1 cellular context compared by ENCODE assay signal in the genomic region with DNA sequence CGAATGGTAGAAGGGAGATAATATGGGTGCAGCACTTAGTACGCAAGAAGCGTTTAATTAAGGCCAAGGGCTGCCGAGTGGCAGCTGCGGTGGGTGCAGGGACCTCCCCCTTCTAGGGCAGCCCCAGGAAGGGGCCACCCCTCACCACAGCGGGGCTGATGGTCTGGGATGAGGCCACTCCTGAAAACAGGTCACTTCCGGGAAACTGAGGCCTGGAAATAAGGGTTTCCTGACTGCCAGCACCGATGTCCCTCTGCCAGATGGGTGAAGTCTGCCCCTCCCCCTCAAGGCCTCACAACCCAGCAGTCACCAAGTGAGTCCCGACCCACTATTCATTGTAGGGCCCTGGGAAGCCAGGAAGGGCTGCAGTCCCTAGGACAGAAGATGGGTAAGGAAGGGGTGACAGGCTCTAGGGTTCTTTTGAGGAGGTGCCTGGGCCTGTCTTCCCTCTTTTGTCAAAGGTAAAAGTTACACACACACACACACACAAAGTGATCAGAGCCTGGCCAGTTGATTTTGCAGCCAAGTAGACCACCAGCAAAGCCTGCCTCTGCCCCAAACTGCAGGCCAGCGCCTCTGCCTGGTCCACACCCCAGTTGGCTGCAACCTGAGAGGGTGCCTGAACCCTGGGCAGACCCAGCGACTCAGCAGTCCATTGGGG.
A peak's percentile ranks its signal among the peaks of the same experiment; 100 is the strongest.
TF ChIP-seq lines count a peak whose summit lies in the region.

No MANE protein-coding gene starts in this region.

TF ChIP-seq in HepG2, 621 proteins besides CTCF, POLR2A, EP300 and RAD21 (continued from another document):
- TF ChIP-seq ZNF878 (CRISPR knock-in tag; IDR thresholded peaks at IDR 0.05) (no peak), ZNF713 (CRISPR knock-in tag; IDR thresholded peaks at IDR 0.05) (no peak), ZNF607 (CRISPR knock-in tag; IDR thresholded peaks at IDR 0.05; ENCODE audit: borderline replicate concordance) (no peak), ZNF510 (CRISPR knock-in tag; IDR thresholded peaks at IDR 0.05; ENCODE audit: low read depth) (no peak), NR3C1 (CRISPR knock-in tag; IDR thresholded peaks at IDR 0.05) (no peak), ZNF558 (CRISPR knock-in tag; IDR thresholded peaks at IDR 0.05; ENCODE audit: borderline replicate concordance) (no peak; the same call in 1 of the 2 replicates), ATF7 (IDR thresholded peaks at IDR 0.05) (no peak), ATF7 (CRISPR knock-in tag; IDR thresholded peaks at IDR 0.05) (peak; percentile 65; the same call in 1 of the 2 replicates), ZNF468 (CRISPR knock-in tag; IDR thresholded peaks at IDR 0.05) (no peak), JDP2 (CRISPR knock-in tag; IDR thresholded peaks at IDR 0.05; ENCODE audit: borderline replicate concordance) (no peak), MYC (CRISPR knock-in tag; IDR thresholded peaks at IDR 0.05; ENCODE audit: borderline replicate concordance) (no peak), RELA (CRISPR knock-in tag; IDR thresholded peaks at IDR 0.05) (no peak), RXRA (CRISPR knock-in tag; IDR thresholded peaks at IDR 0.05) (peak; percentile 12), ZNF235 (CRISPR knock-in tag; IDR thresholded peaks at IDR 0.05; ENCODE audit: borderline replicate concordance) (no peak), ZNF317 (CRISPR knock-in tag; IDR thresholded peaks at IDR 0.05) (no peak), HMG20A (CRISPR knock-in tag; IDR thresholded peaks at IDR 0.05; ENCODE audit: borderline replicate concordance) (no peak), KMT2A (CRISPR knock-in tag; IDR thresholded peaks at IDR 0.05) (no peak; the same call in 1 of the 2 replicates), ZNF703 (CRISPR knock-in tag; IDR thresholded peaks at IDR 0.05; ENCODE audit: borderline replicate concordance) (no peak)
- TF ChIP-seq, protein P1, sequence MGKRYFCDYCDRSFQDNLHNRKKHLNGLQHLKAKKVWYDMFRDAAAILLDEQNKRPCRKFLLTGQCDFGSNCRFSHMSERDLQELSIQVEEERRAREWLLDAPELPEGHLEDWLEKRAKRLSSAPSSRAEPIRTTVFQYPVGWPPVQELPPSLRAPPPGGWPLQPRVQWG (CRISPR knock-in tag; IDR thresholded peaks at IDR 0.05; ENCODE audit: borderline replicate concordance, low read depth) = no peak
- TF ChIP-seq, protein P2, sequence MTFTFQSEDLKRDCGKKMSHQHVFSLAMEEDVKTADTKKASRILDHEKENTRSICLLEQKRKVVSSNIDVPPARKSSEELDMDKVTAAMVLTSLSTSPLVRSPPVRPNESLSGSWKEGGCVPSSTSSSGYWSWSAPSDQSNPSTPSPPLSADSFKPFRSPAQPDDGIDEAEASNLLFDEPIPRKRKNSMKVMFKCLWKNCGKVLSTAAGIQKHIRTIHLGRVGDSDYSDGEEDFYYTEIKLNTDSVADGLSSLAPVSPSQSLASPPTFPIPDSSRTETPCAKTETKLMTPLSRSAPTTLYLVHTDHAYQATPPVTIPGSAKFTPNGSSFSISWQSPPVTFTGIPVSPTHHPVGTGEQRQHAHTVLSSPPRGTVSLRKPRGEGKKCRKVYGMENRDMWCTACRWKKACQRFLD (CRISPR knock-in tag; IDR thresholded peaks at IDR 0.05; ENCODE audit: borderline replicate concordance) = no peak
- TF ChIP-seq, protein P3, sequence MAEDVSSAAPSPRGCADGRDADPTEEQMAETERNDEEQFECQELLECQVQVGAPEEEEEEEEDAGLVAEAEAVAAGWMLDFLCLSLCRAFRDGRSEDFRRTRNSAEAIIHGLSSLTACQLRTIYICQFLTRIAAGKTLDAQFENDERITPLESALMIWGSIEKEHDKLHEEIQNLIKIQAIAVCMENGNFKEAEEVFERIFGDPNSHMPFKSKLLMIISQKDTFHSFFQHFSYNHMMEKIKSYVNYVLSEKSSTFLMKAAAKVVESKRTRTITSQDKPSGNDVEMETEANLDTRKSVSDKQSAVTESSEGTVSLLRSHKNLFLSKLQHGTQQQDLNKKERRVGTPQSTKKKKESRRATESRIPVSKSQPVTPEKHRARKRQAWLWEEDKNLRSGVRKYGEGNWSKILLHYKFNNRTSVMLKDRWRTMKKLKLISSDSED (CRISPR knock-in tag; IDR thresholded peaks at IDR 0.05) = no peak
- TF ChIP-seq, protein P4, sequence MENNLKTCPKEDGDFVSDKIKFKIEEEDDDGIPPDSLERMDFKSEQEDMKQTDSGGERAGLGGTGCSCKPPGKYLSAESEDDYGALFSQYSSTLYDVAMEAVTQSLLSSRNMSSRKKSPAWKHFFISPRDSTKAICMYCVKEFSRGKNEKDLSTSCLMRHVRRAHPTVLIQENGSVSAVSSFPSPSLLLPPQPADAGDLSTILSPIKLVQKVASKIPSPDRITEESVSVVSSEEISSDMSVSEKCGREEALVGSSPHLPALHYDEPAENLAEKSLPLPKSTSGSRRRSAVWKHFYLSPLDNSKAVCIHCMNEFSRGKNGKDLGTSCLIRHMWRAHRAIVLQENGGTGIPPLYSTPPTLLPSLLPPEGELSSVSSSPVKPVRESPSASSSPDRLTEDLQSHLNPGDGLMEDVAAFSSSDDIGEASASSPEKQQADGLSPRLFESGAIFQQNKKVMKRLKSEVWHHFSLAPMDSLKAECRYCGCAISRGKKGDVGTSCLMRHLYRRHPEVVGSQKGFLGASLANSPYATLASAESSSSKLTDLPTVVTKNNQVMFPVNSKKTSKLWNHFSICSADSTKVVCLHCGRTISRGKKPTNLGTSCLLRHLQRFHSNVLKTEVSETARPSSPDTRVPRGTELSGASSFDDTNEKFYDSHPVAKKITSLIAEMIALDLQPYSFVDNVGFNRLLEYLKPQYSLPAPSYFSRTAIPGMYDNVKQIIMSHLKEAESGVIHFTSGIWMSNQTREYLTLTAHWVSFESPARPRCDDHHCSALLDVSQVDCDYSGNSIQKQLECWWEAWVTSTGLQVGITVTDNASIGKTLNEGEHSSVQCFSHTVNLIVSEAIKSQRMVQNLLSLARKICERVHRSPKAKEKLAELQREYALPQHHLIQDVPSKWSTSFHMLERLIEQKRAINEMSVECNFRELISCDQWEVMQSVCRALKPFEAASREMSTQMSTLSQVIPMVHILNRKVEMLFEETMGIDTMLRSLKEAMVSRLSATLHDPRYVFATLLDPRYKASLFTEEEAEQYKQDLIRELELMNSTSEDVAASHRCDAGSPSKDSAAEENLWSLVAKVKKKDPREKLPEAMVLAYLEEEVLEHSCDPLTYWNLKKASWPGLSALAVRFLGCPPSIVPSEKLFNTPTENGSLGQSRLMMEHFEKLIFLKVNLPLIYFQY (CRISPR knock-in tag; IDR thresholded peaks at IDR 0.05; ENCODE audit: borderline replicate concordance) = no peak
- TF ChIP-seq, protein P5, sequence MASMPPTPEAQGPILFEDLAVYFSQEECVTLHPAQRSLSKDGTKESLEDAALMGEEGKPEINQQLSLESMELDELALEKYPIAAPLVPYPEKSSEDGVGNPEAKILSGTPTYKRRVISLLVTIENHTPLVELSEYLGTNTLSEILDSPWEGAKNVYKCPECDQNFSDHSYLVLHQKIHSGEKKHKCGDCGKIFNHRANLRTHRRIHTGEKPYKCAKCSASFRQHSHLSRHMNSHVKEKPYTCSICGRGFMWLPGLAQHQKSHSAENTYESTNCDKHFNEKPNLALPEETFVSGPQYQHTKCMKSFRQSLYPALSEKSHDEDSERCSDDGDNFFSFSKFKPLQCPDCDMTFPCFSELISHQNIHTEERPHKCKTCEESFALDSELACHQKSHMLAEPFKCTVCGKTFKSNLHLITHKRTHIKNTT (CRISPR knock-in tag; IDR thresholded peaks at IDR 0.05) = no peak
- TF ChIP-seq, protein P6, sequence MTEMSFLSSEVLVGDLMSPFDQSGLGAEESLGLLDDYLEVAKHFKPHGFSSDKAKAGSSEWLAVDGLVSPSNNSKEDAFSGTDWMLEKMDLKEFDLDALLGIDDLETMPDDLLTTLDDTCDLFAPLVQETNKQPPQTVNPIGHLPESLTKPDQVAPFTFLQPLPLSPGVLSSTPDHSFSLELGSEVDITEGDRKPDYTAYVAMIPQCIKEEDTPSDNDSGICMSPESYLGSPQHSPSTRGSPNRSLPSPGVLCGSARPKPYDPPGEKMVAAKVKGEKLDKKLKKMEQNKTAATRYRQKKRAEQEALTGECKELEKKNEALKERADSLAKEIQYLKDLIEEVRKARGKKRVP (CRISPR knock-in tag; IDR thresholded peaks at IDR 0.05) = no peak
- TF ChIP-seq, protein P7, sequence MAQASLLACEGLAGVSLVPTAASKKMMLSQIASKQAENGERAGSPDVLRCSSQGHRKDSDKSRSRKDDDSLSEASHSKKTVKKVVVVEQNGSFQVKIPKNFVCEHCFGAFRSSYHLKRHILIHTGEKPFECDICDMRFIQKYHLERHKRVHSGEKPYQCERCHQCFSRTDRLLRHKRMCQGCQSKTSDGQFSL (CRISPR knock-in tag; IDR thresholded peaks at IDR 0.05) = 0 out of 2 replicates have a peak, but pooled peaks have one; percentile 4
- TF ChIP-seq, protein P8, sequence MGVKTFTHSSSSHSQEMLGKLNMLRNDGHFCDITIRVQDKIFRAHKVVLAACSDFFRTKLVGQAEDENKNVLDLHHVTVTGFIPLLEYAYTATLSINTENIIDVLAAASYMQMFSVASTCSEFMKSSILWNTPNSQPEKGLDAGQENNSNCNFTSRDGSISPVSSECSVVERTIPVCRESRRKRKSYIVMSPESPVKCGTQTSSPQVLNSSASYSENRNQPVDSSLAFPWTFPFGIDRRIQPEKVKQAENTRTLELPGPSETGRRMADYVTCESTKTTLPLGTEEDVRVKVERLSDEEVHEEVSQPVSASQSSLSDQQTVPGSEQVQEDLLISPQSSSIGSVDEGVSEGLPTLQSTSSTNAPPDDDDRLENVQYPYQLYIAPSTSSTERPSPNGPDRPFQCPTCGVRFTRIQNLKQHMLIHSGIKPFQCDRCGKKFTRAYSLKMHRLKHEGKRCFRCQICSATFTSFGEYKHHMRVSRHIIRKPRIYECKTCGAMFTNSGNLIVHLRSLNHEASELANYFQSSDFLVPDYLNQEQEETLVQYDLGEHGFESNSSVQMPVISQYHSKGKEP (CRISPR knock-in tag; IDR thresholded peaks at IDR 0.05) = no peak
- TF ChIP-seq, protein P9, sequence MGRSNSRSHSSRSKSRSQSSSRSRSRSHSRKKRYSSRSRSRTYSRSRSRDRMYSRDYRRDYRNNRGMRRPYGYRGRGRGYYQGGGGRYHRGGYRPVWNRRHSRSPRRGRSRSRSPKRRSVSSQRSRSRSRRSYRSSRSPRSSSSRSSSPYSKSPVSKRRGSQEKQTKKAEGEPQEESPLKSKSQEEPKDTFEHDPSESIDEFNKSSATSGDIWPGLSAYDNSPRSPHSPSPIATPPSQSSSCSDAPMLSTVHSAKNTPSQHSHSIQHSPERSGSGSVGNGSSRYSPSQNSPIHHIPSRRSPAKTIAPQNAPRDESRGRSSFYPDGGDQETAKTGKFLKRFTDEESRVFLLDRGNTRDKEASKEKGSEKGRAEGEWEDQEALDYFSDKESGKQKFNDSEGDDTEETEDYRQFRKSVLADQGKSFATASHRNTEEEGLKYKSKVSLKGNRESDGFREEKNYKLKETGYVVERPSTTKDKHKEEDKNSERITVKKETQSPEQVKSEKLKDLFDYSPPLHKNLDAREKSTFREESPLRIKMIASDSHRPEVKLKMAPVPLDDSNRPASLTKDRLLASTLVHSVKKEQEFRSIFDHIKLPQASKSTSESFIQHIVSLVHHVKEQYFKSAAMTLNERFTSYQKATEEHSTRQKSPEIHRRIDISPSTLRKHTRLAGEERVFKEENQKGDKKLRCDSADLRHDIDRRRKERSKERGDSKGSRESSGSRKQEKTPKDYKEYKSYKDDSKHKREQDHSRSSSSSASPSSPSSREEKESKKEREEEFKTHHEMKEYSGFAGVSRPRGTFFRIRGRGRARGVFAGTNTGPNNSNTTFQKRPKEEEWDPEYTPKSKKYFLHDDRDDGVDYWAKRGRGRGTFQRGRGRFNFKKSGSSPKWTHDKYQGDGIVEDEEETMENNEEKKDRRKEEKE (IDR thresholded peaks at IDR 0.05) = no peak
